ENCODE assay signal across 13 cellular contexts in genomic region chr6:89387516-89388222, GRCh38. TPM values are rescaled to one million over a fixed set of nuclear protein-coding genes. Genes with fewer than 3 reads are reported as not detected.
DNase-seq lines count a peak whose midpoint lies in the region; ATAC-seq and TF ChIP-seq lines count a peak whose summit lies in the region.
"Had no signal": no experiment of that assay in that cellular context is flagged by ENCODE, and none has a peak within 500 bp of the region (broad histone marks: within the 10 kb centered on the region; RNA-seq: fewer than 3 reads in every experiment).

No MANE protein-coding gene starts in this region.

- no peak overlapping the region for H2BK15ac ChIP-seq in mesenchymal stem cell (ENCODE audit: low read depth, poor library complexity, severe bottlenecking)

- peaks cover 2% of the 10 kb centered on the region for H3K4me1 ChIP-seq in mesenchymal stem cell (ENCODE audit: control insufficient read depth, insufficient read depth, low read depth, low read length)

- no peak overlapping the region for H3K14ac ChIP-seq in mesenchymal stem cell (ENCODE audit: low read length in 2 of 2)

- H3K18ac ChIP-seq in mesenchymal stem cell (ENCODE audit: low read depth in 1 of 2, low read length in 2 of 2): no peak overlapping the region

- no peak overlapping the region for H2AK5ac ChIP-seq in mesenchymal stem cell (ENCODE audit: low read length, severe bottlenecking)

- H3K9ac ChIP-seq in mesenchymal stem cell (ENCODE audit: low read length): no peak overlapping the region

- WGBS in mesenchymal stem cell: 89% methylated on average over 9 of the region's 9 CpGs

- H4K8ac ChIP-seq in mesenchymal stem cell (ENCODE audit: low read length): no peak overlapping the region

- H3K4me3 ChIP-seq in fibroblast of mammary gland (ENCODE audit: control insufficient read depth, low read depth, low read length) (no peak overlapping the region), mesenchymal stem cell (ENCODE audit: insufficient read depth in 1 of 2, low read depth in 1 of 2, low read length in 2 of 2) (no peak overlapping the region)

- H3K4me2 ChIP-seq in mesenchymal stem cell (ENCODE audit: low read length, poor library complexity, severe bottlenecking): no peak overlapping the region

- H3K36me3 Mint-ChIP-seq in WTC11: peaks cover 5% of the 10 kb centered on the region

- no peak overlapping the region for H3K23ac ChIP-seq in mesenchymal stem cell (ENCODE audit: low read length in 2 of 2)

- H3K9me3 Mint-ChIP-seq in WTC11: peaks cover 4% of the 10 kb centered on the region

- H2BK12ac ChIP-seq in mesenchymal stem cell (ENCODE audit: low read length in 2 of 2): no peak overlapping the region

- CTCF ChIA-PET in WTC11 (lab: Charles Lee): no interaction called here

- no peak overlapping the region for H3K4ac ChIP-seq in mesenchymal stem cell (ENCODE audit: low read depth in 1 of 2, low read length in 2 of 2)

- POLR2A ChIA-PET in WTC11 (lab: Charles Lee): no interaction called here

- no peak overlapping the region for H3K27ac ChIP-seq in mesenchymal stem cell (ENCODE audit: low read length, poor library complexity, severe bottlenecking)
- H3K27ac ChIP-seq: brain microvascular endothelial cell had no signal

- H3K27me3 Mint-ChIP-seq in WTC11 (ENCODE audit: low read depth): no peaks in the 10 kb centered on the region; the same call in 1 of the 2 replicates

- no peaks in the 10 kb centered on the region for H3K9me3 ChIP-seq in mesenchymal stem cell (ENCODE audit: control insufficient read depth, low read length)

- no peak for TF ChIP-seq CTCF in fibroblast of mammary gland (conservative IDR thresholded peaks at IDR 0.05; ENCODE audit: control insufficient read depth, insufficient read depth, low read depth, low read length)
- no peak for TF ChIP-seq CTCF in WTC11 (IDR thresholded peaks at IDR 0.05)

- no peak overlapping the region for H2BK5ac ChIP-seq in mesenchymal stem cell (ENCODE audit: low read depth, low read length, poor library complexity, severe bottlenecking)

- H3K79me1 ChIP-seq in mesenchymal stem cell (replicated peaks; ENCODE audit: low read length, poor library complexity, severe bottlenecking): no peaks in the 10 kb centered on the region

- no peak overlapping the region for H3K4me3 Mint-ChIP-seq in WTC11

- H3K27ac Mint-ChIP-seq in WTC11: no peak overlapping the region

- DNase-seq in fibroblast of mammary gland (ENCODE audit: low read depth) (peak; percentile 35), WTC11 (ENCODE audit: low spot score) (no peak), mesenchymal stem cell (no peak), NK-92 (lab: John Stamatoyannopoulos, UW; ENCODE audit: unreplicated experiment) (no peak)
- no peak for DNase-seq in activated CD4-positive, alpha-beta T cell treated with anti-CD3 and anti-CD28 coated beads, Interleukin-2, amount 50 U/mL, for 4 hours
- DNase-seq: activated CD4-positive, CD25-positive, alpha-beta regulatory T cell treated with anti-CD3 and anti-CD28 coated beads, Interleukin-2, amount 50 U/mL, for 72 hours; brain microvascular endothelial cell; DMS153; NCI-H526 treated with DMSO at 0.1 percent for 48 hours; stimulated activated CD4-positive, alpha-beta T cell treated with anti-CD3 and anti-CD28 coated beads, Interleukin-4, amount 100 ng/mL, for 24 hours had no signal

- H2AFZ ChIP-seq in mesenchymal stem cell (ENCODE audit: low read depth, low read length): no peak overlapping the region

- no peaks in the 10 kb centered on the region for H3K36me3 ChIP-seq in mesenchymal stem cell (ENCODE audit: control insufficient read depth in 1 of 2, insufficient read depth in 2 of 2, low read depth in 1 of 2, low read length in 2 of 2)
- H3K36me3 ChIP-seq: brain microvascular endothelial cell had no signal

- no peaks in the 10 kb centered on the region for H3K27me3 ChIP-seq in mesenchymal stem cell (ENCODE audit: control insufficient read depth in 1 of 2, insufficient read depth in 1 of 2, low read length in 2 of 2)
- H3K27me3 ChIP-seq: brain microvascular endothelial cell had no signal

- H3K4me1 Mint-ChIP-seq in WTC11: peaks cover 3% of the 10 kb centered on the region

- no peak overlapping the region for H4K91ac ChIP-seq in mesenchymal stem cell (ENCODE audit: low read length)

- no peak overlapping the region for H2BK120ac ChIP-seq in mesenchymal stem cell (ENCODE audit: low read depth, low read length)

- ATAC-seq in GM18517 (IDR thresholded peaks at IDR 0.05; ENCODE audit: unreplicated experiment) (peak; percentile 98), GM21528 (IDR thresholded peaks at IDR 0.05; ENCODE audit: low FRiP score, unreplicated experiment) (peak; percentile 96), HG03280 (IDR thresholded peaks at IDR 0.05; ENCODE audit: unreplicated experiment) (peak; percentile 93), WTC11 (no peak)

TF ChIP-seq in WTC11, 78 proteins besides CTCF, POLR2A, EP300 and RAD21:
- TF ChIP-seq AR (CRISPR knock-in tag; IDR thresholded peaks at IDR 0.05): no peak
TF ChIP-seq in WTC11: peak in this region for 0.

RNA-seq across cellular contexts. Expression of gene RRAGD, which starts 24.4 kb away (rescaled TPM):
- 14.1 to 25.4 TPM (median 18.0 TPM) in 3 replicates for total RNA-seq in WTC11 (2021)
- 2.8 TPM for polyA plus RNA-seq in mesenchymal stem cell (2013, experiment 1 of 2)
- 3.2 TPM for polyA plus RNA-seq in mesenchymal stem cell (2013, experiment 2 of 2)

RNA-seq across cellular contexts. Expression of gene UBE2J1, which starts 35.1 kb away (rescaled TPM):
- total RNA-seq in WTC11 (2021): 9.9 to 12.3 TPM (median 9.9 TPM) in 3 replicates
- polyA plus RNA-seq in mesenchymal stem cell (2013, experiment 1 of 2): 57.8 TPM
- 59.2 TPM for polyA plus RNA-seq in mesenchymal stem cell (2013, experiment 2 of 2)

RNA-seq across cellular contexts. Expression of gene ANKRD6, which starts 45.3 kb away (rescaled TPM):
- total RNA-seq in WTC11 (2021): 10.9 to 13.9 TPM (median 12.6 TPM) in 3 replicates
- polyA plus RNA-seq in mesenchymal stem cell (2013, experiment 1 of 2): 1.5 TPM
- polyA plus RNA-seq in mesenchymal stem cell (2013, experiment 2 of 2): 1.5 TPM
